8 cellular contexts compared by ENCODE assay signal in genomic region chr9:34989946-34990635, GRCh38. TPM values are rescaled to one million over a fixed set of nuclear protein-coding genes. Genes with fewer than 3 reads are reported as not detected.
DNase-seq lines count a peak whose midpoint lies in the region; ATAC-seq, FAIRE-seq and TF ChIP-seq lines count a peak whose summit lies in the region.

No MANE protein-coding gene starts in this region.

- TF ChIP-seq CTCF in A549 (IDR thresholded peaks at IDR 0.05) (no peak), GM13977 (IDR thresholded peaks at IDR 0.05; ENCODE audit: extremely low read depth, insufficient read depth, missing control alignments) (no peak), OCI-LY1 (IDR thresholded peaks at IDR 0.05; ENCODE audit: low read length) (no peak), adrenal gland (IDR thresholded peaks at IDR 0.05) (no peak), pancreas (IDR thresholded peaks at IDR 0.05) (no peak)

- no peak overlapping the region for H2AFZ ChIP-seq in OCI-LY1 (ENCODE audit: low read length)

- no peaks in the 10 kb centered on the region for H3K27me3 ChIP-seq in OCI-LY1 (ENCODE audit: insufficient read depth, low read length)
- no peaks in the 10 kb centered on the region for H3K27me3 ChIP-seq in adrenal gland
- no peaks in the 10 kb centered on the region for H3K27me3 ChIP-seq in pancreas

- no peaks in the 10 kb centered on the region for H3K9me2 ChIP-seq in OCI-LY1 (ENCODE audit: low read depth, low read length)

- H3K4me1 ChIP-seq in A549 (peaks cover 46% of the 10 kb centered on the region), OCI-LY1 (ENCODE audit: insufficient read depth, low read length, severe bottlenecking) (peaks cover 17% of the 10 kb centered on the region), adrenal gland (replicated peaks in 1 of 2) (peaks cover 37 to 48% of the 10 kb centered on the region in 2 donors), pancreas (peaks cover 0 to 3% (median 0%) of the 10 kb centered on the region in 3 donors)

- no peaks in the 10 kb centered on the region for H3F3A ChIP-seq in OCI-LY1 (ENCODE audit: insufficient read depth, low read length)

- WGBS in A549 (ENCODE audit: missing lambda C conversion rate): 41% methylated on average over 19 of the region's 39 CpGs
- 6 to 19% (median 10%) methylated on average over 9 to 38 of the region's 39 CpGs for WGBS in adrenal gland, 4 donors
- WGBS in pancreas, 2 donors: 4 to 7% methylated on average over 19 to 39 of the region's 39 CpGs

- no peaks in the 10 kb centered on the region for H3K79me2 ChIP-seq in OCI-LY1 (ENCODE audit: insufficient read depth, low read length)

- TF ChIP-seq EP300 in A549 (IDR thresholded peaks at IDR 0.05): no peak

- no peak for FAIRE-seq in A549 (lab: Jason Lieb, UNC)
- no peak for FAIRE-seq in pancreas (lab: Jason Lieb, UNC)

- ATAC-seq in A549 (peak; percentile 6 to 11; a peak in 3 of 6 replicates), left cardiac atrium (peak; percentile 9 to 20), pancreas (peak; percentile 25 to 43 (median 34)), HG02798 (IDR thresholded peaks at IDR 0.05; ENCODE audit: poor library complexity, unreplicated experiment) (no peak)

- no peaks in the 10 kb centered on the region for H4K20me1 ChIP-seq in OCI-LY1 (ENCODE audit: insufficient read depth, low read length)

- TF ChIP-seq POLR2A in A549 (IDR thresholded peaks at IDR 0.05; ENCODE audit: low read length) (no peak), adrenal gland (IDR thresholded peaks at IDR 0.05) (peak in 1 of 2 donors; percentile 17)

- H3K9ac ChIP-seq in OCI-LY1 (ENCODE audit: low read length): peak overlapping the region; percentile 60

- H3K4me3 ChIP-seq in A549 (peak overlapping the region; percentile 60), OCI-LY1 (ENCODE audit: low read depth, low read length, poor library complexity, severe bottlenecking) (peak overlapping the region; percentile 67), adrenal gland (peak overlapping the region in 3 of 4 donors; percentile 63 to 88 (median 71)), pancreas (peak overlapping the region; percentile 45 to 86 (median 70))

- peak overlapping the region; percentile 89 for H3K4me2 ChIP-seq in A549
- H3K4me2 ChIP-seq in OCI-LY1 (ENCODE audit: low read length): peak overlapping the region; percentile 68

- intact Hi-C loops in adrenal gland (cut with DNase I): loop anchor here in 1 of 2 donors (5.0 to 10.0 kb wide), 3 partner anchors 75 to 105 kb away; partner anchors contain the start of gene PIGO
- intact Hi-C loops in left cardiac atrium (cut with DNase I): loop anchor here in 1 of 2 donors (10.0 kb wide), 1 partner anchor 85 kb away; the partner anchor contains the start of genes FANCG and VCP
- intact Hi-C loops in pancreas (cut with DNase I): no loop called here

- H3K27ac ChIP-seq in A549 (peak overlapping the region; percentile 56 to 83), OCI-LY1 (ENCODE audit: low read depth, low read length, poor library complexity, severe bottlenecking) (no peak overlapping the region), adrenal gland (peak overlapping the region in 4 of 5 donors; percentile 86 to 95 (median 91)), pancreas (peak overlapping the region; percentile 49 to 79 (median 64))

- POLR2A ChIA-PET in A549 (lab: Yijun Ruan, JAX): interaction anchor here (0.5 to 1.7 kb wide), 3 partner anchors 82 to 810 kb away, joined by 3 to 6 read pairs (median 3); partner anchors contain the start of gene VCP

- CTCF ChIA-PET in A549 (lab: Yijun Ruan, JAX): interaction anchor here (1.1 to 5.4 kb wide), 5 partner anchors 17 to 229 kb away, joined by 3 to 35 read pairs (median 7); no protein-coding TSS in a partner anchor

- no peak for TF ChIP-seq RAD21 in A549 (conservative IDR thresholded peaks at IDR 0.05 in 1 of 2, IDR thresholded peaks at IDR 0.05 in 1 of 2)

- H3K36me3 ChIP-seq in OCI-LY1 (ENCODE audit: insufficient read depth, low read length) (no peaks in the 10 kb centered on the region), adrenal gland (replicated peaks in 1 of 2) (no peaks in the 10 kb centered on the region), pancreas (no peaks in the 10 kb centered on the region)

- H3K9me3 ChIP-seq in A549 (no peaks in the 10 kb centered on the region), OCI-LY1 (ENCODE audit: low read length) (no peaks in the 10 kb centered on the region), adrenal gland (replicated peaks in 1 of 3) (no peaks in the 10 kb centered on the region), pancreas (no peaks in the 10 kb centered on the region)

- in situ Hi-C loops in GM13977 (cut with MboI; ENCODE audit: low pct_unique_long_range_greater_than_20kb, low sequenced_read_pairs, unreplicated experiment): loop anchor here (10.0 kb wide), 1 partner anchor 85 kb away; no protein-coding TSS in a partner anchor

- no peak for DNase-seq in A549 (ENCODE audit: low read depth in 1 of 2, low spot score in 1 of 2)
- peak; percentile 60 for DNase-seq in GM13977 (ENCODE audit: low spot score)
- peak in 6 of 7 donors; percentile 67 to 87 (median 70) for DNase-seq in adrenal gland
- peak; percentile 78 for DNase-seq in left cardiac atrium
- DNase-seq in pancreas: peak in 5 of 6 donors; percentile 61 to 79 (median 76)
- DNase-seq in NCI-H1048 (lab: John Stamatoyannopoulos, UW): no peak

TF ChIP-seq in A549, 52 proteins besides CTCF, POLR2A, EP300 and RAD21:
- no peak for TF ChIP-seq JUNB (IDR thresholded peaks at IDR 0.05)
- TF ChIP-seq JUN (IDR thresholded peaks at IDR 0.05): 0 out of 5 replicates have a peak, but pooled peaks of 1 of the 2 experiments have one; percentile 5
- no peak for TF ChIP-seq ZSCAN20 (CRISPR knock-in tag; IDR thresholded peaks at IDR 0.05)
- TF ChIP-seq, protein P1, sequence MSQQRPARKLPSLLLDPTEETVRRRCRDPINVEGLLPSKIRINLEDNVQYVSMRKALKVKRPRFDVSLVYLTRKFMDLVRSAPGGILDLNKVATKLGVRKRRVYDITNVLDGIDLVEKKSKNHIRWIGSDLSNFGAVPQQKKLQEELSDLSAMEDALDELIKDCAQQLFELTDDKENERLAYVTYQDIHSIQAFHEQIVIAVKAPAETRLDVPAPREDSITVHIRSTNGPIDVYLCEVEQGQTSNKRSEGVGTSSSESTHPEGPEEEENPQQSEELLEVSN (IDR thresholded peaks at IDR 0.05; ENCODE audit: borderline replicate concordance, low read depth): no peak

RNA-seq across cellular contexts. Expression of gene DNAJB5, which starts 0.5 kb away (rescaled TPM):
- polyA plus RNA-seq in A549 (2011; rRNA removed): 0.72 and 1.6 TPM in 2 replicates
- polyA plus RNA-seq in A549 (2012; cell fraction: cytosol; rRNA removed): 1.0 and 1.4 TPM in 2 replicates
- polyA plus RNA-seq in A549 (2012; cell fraction: nucleus; rRNA removed): 0.80 and 0.97 TPM in 2 replicates
- 3.1 to 4.4 TPM (median 3.9 TPM) in 3 replicates for polyA plus RNA-seq in A549 (2017; fragmentation: RNase III; extraction: RNeasy Plus Mini Kit Qiagen cat#74134 plus additional on column Dnase treatment)
- polyA minus RNA-seq in A549 (2011; rRNA and poly(A)+ RNA removed): 1.1 and 1.7 TPM in 2 replicates
- total RNA-seq in adrenal gland: 10 to 100 TPM in 7 of 8 donors, 1 to 10 TPM in 1; 9.0 to 22.4 (median 14.1) TPM
- 10 to 100 TPM; 13.4 to 19.8 (median 16.6) TPM for polyA plus RNA-seq in adrenal gland
- total RNA-seq in left cardiac atrium: 10 to 100 TPM; 31.2 to 67.7 TPM
- 1 to 10 TPM in 5 of 6 donors, under 1 TPM in 1; 0.97 to 2.9 (median 1.7) TPM for total RNA-seq in pancreas
- polyA plus RNA-seq in pancreas: 1 to 10 TPM; 4.0 to 4.7 TPM

RNA-seq across cellular contexts. Expression of gene PHF24, which starts 32.0 kb away (rescaled TPM):
- polyA plus RNA-seq in A549 (2011; rRNA removed) (0.01 TPM in 1 of 2 replicates, not detected in the other), A549 (2017; fragmentation: RNase III; extraction: RNeasy Plus Mini Kit Qiagen cat#74134 plus additional on column Dnase treatment) (not detected in 3 replicates), adrenal gland (under 1 TPM; 0.13 to 0.16 (median 0.16) TPM), pancreas (under 1 TPM; 0.05 to 0.11 TPM)
- not detected in 2 replicates for polyA plus RNA-seq in A549 (2012; cell fraction: cytosol; rRNA removed)
- not detected in 2 replicates for polyA plus RNA-seq in A549 (2012; cell fraction: nucleus; rRNA removed)
- not detected in 2 replicates for polyA minus RNA-seq in A549 (2011; rRNA and poly(A)+ RNA removed)
- total RNA-seq in adrenal gland (1 to 10 TPM in 1 of 8 donors, under 1 TPM in 6, not detected in 1; 0.09 to 1.7 (median 0.18) TPM), left cardiac atrium (under 1 TPM; 0.32 to 0.47 TPM), pancreas (under 1 TPM; 0.03 to 0.32 (median 0.12) TPM)

Comparison
In these comparisons a context has a peak if more than half of its experiments do, and no peak if none do; other contexts are left out.
1. DNase-seq: peak in GM13977 (single experiment), adrenal gland (6 of 7), left cardiac atrium (single experiment) and pancreas (5 of 6); none in A549 (0 of 2) and NCI-H1048 (single experiment).
2. Peak in every context shown above with its lines, with median percentiles within 50 percentile points of each other: H3K4me3 ChIP-seq.